In genomic region chr7:148905093-148905666, GRCh38 we compare ENCODE assay signal across 19 cellular contexts. TPM values are rescaled to one million over a fixed set of nuclear protein-coding genes. Genes with fewer than 3 reads are reported as not detected.
DNase-seq lines count a peak whose midpoint lies in the region; ATAC-seq and TF ChIP-seq lines count a peak whose summit lies in the region.
"Had no signal": no experiment of that assay in that cellular context is flagged by ENCODE, and none has a peak within 500 bp of the region (broad histone marks: within the 10 kb centered on the region; RNA-seq: fewer than 3 reads in every experiment).

No MANE protein-coding gene starts in this region.

- H3K56ac ChIP-seq in H9 (ENCODE audit: insufficient read length, low read depth, low read length): no peak overlapping the region

- no peaks in the 10 kb centered on the region for H3K9me3 ChIP-seq in H9 (ENCODE audit: control insufficient read depth, low read depth, low read length)
- H3K9me3 ChIP-seq in spleen: no peaks in the 10 kb centered on the region
- H3K9me3 ChIP-seq: BLaER1 had no signal

- peaks cover 29 to 37% of the 10 kb centered on the region in 2 experiments for H3K4me1 Mint-ChIP-seq in H9
- H3K4me1 Mint-ChIP-seq in glutamatergic neuron (ENCODE audit: low read depth, unreplicated experiment): peaks cover 28% of the 10 kb centered on the region
- H3K4me1 Mint-ChIP-seq in stimulated activated effector memory CD8-positive, alpha-beta T cell treated with anti-CD3 and anti-CD28 coated beads, Interleukin-12 subunit alpha, Interleukin-12 subunit beta, amount 100 ng/mL, for 72 hours: no peaks in the 10 kb centered on the region

- no peak overlapping the region for H2BK12ac ChIP-seq in H9 (ENCODE audit: insufficient read length, low read depth, low read length)

- no peaks in the 10 kb centered on the region for H3K23me2 ChIP-seq in H9 (ENCODE audit: insufficient read length, low read depth, low read length, poor library complexity, severe bottlenecking)

- H3K79me1 ChIP-seq in H9 (ENCODE audit: insufficient read depth, low read depth, low read length, poor library complexity, severe bottlenecking): no peaks in the 10 kb centered on the region

- no peaks in the 10 kb centered on the region for H3K79me2 ChIP-seq in H9 (ENCODE audit: insufficient read depth, low read length)

- no peak overlapping the region for H3K14ac ChIP-seq in H9 (ENCODE audit: insufficient read depth, low read length)

- no peak overlapping the region for H3K18ac ChIP-seq in H9 (ENCODE audit: insufficient read length, low read depth, low read length)

- TF ChIP-seq POLR2A in spleen (IDR thresholded peaks at IDR 0.05): no peak

- H3K27ac ChIP-seq in H9 (ENCODE audit: insufficient read length, low read depth, low read length) (no peak overlapping the region), spleen (no peak overlapping the region), substantia nigra (ENCODE audit: low read depth, low read length, poor library complexity, severe bottlenecking) (no peak overlapping the region)
- H3K27ac ChIP-seq: BLaER1 had no signal

- H3K27me3 ChIP-seq in H9 (ENCODE audit: insufficient read depth, low read length) (no peaks in the 10 kb centered on the region), spleen (replicated peaks in 1 of 7) (peaks cover 0 to 26% (median 0%) of the 10 kb centered on the region in 7 donors)
- H3K27me3 ChIP-seq: BLaER1 had no signal

- H3K36me3 Mint-ChIP-seq in H9 (ENCODE audit: insufficient read depth in 1 of 3, low read depth in 3 of 3): no peaks in the 10 kb centered on the region; a peak in 1 of 7 replicates
- no peaks in the 10 kb centered on the region for H3K36me3 Mint-ChIP-seq in glutamatergic neuron (ENCODE audit: unreplicated experiment)
- H3K36me3 Mint-ChIP-seq in stimulated activated effector memory CD8-positive, alpha-beta T cell treated with anti-CD3 and anti-CD28 coated beads, Interleukin-12 subunit alpha, Interleukin-12 subunit beta, amount 100 ng/mL, for 72 hours: no peaks in the 10 kb centered on the region

- H3K9ac ChIP-seq in H9 (ENCODE audit: extremely low read depth, insufficient read length, low read length): no peak overlapping the region
- H3K9ac ChIP-seq: BLaER1 had no signal

- H3K4me3 Mint-ChIP-seq in H9 (no peak overlapping the region), glutamatergic neuron (ENCODE audit: unreplicated experiment) (peak overlapping the region; percentile 13)
- H3K4me3 Mint-ChIP-seq in stimulated activated effector memory CD8-positive, alpha-beta T cell treated with anti-CD3 and anti-CD28 coated beads, Interleukin-12 subunit alpha, Interleukin-12 subunit beta, amount 100 ng/mL, for 72 hours: no peak overlapping the region
- H3K4me3 Mint-ChIP-seq: activated CD8-positive, alpha-beta T cell treated with anti-CD3 and anti-CD28 coated beads for 36 hours; activated T-helper 17 cell treated with anti-CD3 and anti-CD28 coated beads, Interleukin-2, amount 50 U/mL, for 72 hours; stimulated activated naive CD8-positive, alpha-beta T cell treated with anti-CD3 and anti-CD28 coated beads, Interleukin-15, amount 100 ng/mL, for 72 hours; T-helper 1 cell treated with Interleukin-12 subunit alpha and Interleukin-12 subunit beta and Interleukin-4 antibody, amounts not matched to agents 30 μg/mL and 1 μg/mL, for 36 hours had no signal

- ATAC-seq in stimulated activated effector memory CD8-positive, alpha-beta T cell treated with anti-CD3 and anti-CD28 coated beads, Interleukin-12 subunit alpha, Interleukin-12 subunit beta, amount 100 ng/mL, for 72 hours: no peak
- ATAC-seq: activated CD8-positive, alpha-beta T cell treated with anti-CD3 and anti-CD28 coated beads for 36 hours; activated T-helper 17 cell treated with anti-CD3 and anti-CD28 coated beads, Interleukin-2, amount 50 U/mL, for 72 hours; stimulated activated naive CD8-positive, alpha-beta T cell treated with anti-CD3 and anti-CD28 coated beads, Interleukin-15, amount 100 ng/mL, for 72 hours had no signal

- H2BK20ac ChIP-seq in H9 (ENCODE audit: low read depth, low read length, poor library complexity, severe bottlenecking): no peak overlapping the region

- TF ChIP-seq CTCF in H9 (conservative IDR thresholded peaks at IDR 0.05) (no peak), glutamatergic neuron (IDR thresholded peaks at IDR 0.05; ENCODE audit: partially characterized antibody, unreplicated experiment) (no peak), spleen (IDR thresholded peaks at IDR 0.05 in 8 of 11, conservative IDR thresholded peaks at IDR 0.05 in 3 of 11) (no peak)

- no peak overlapping the region for H4K91ac ChIP-seq in H9 (ENCODE audit: insufficient read length, low read depth, low read length)

- no peaks in the 10 kb centered on the region for H3K36me3 ChIP-seq in spleen
- H3K36me3 ChIP-seq: BLaER1 had no signal

- no peak overlapping the region for H3K4me3 ChIP-seq in spleen
- H3K4me3 ChIP-seq: BLaER1 had no signal

- H3K4me1 ChIP-seq in H9 (ENCODE audit: insufficient read depth, low read length) (no peaks in the 10 kb centered on the region), spleen (no peaks in the 10 kb centered on the region)
- H3K4me1 ChIP-seq: BLaER1 had no signal

- H2BK15ac ChIP-seq in H9 (ENCODE audit: low read depth, low read length): no peak overlapping the region

- H4K20me1 ChIP-seq in H9 (ENCODE audit: control insufficient read depth, insufficient read depth, insufficient read length): no peaks in the 10 kb centered on the region
- H4K20me1 ChIP-seq: BLaER1 had no signal

- no peak overlapping the region for H3K23ac ChIP-seq in H9 (ENCODE audit: insufficient read length, low read depth, low read length)

- peak; percentile 32 for DNase-seq in EH (ENCODE audit: low read depth)
- peak; percentile 66 for DNase-seq in H9
- peak; percentile 96 for DNase-seq in NCI-H69 (lab: John Stamatoyannopoulos, UW)
- DNase-seq in glutamatergic neuron: peak; percentile 55
- DNase-seq in activated T-cell treated with anti-CD3 and anti-CD28 coated beads, Interleukin-2, amount 50 U/mL, for 1 hour: no peak
- DNase-seq in stimulated activated effector memory CD8-positive, alpha-beta T cell treated with anti-CD3 and anti-CD28 coated beads, Interleukin-12 subunit alpha, Interleukin-12 subunit beta, amount 100 ng/mL, for 72 hours (ENCODE audit: low spot score in 2 of 2): no peak
- no peak for DNase-seq in spleen
- DNase-seq in substantia nigra (lab: John Stamatoyannopoulos, UW): no peak
- DNase-seq: activated CD8-positive, alpha-beta T cell treated with anti-CD3 and anti-CD28 coated beads for 36 hours; amniotic stem cell; DMS79; foreskin melanocyte; NCI-H1048; NCI-H774; stimulated activated naive CD8-positive, alpha-beta T cell treated with anti-CD3 and anti-CD28 coated beads, Interleukin-15, amount 100 ng/mL, for 72 hours had no signal

- H3K27ac Mint-ChIP-seq in H9 (no peak overlapping the region), glutamatergic neuron (ENCODE audit: unreplicated experiment) (peak overlapping the region; percentile 87)
- H3K27ac Mint-ChIP-seq in stimulated activated effector memory CD8-positive, alpha-beta T cell treated with anti-CD3 and anti-CD28 coated beads, Interleukin-12 subunit alpha, Interleukin-12 subunit beta, amount 100 ng/mL, for 72 hours: no peak overlapping the region
- H3K27ac Mint-ChIP-seq: activated CD8-positive, alpha-beta T cell treated with anti-CD3 and anti-CD28 coated beads for 36 hours; activated T-helper 17 cell treated with anti-CD3 and anti-CD28 coated beads, Interleukin-2, amount 50 U/mL, for 72 hours; progenitor cell of endocrine pancreas; stimulated activated naive CD8-positive, alpha-beta T cell treated with anti-CD3 and anti-CD28 coated beads, Interleukin-15, amount 100 ng/mL, for 72 hours; T-helper 1 cell treated with Interleukin-12 subunit alpha and Interleukin-12 subunit beta and Interleukin-4 antibody, amounts not matched to agents 30 μg/mL and 1 μg/mL, for 36 hours had no signal

- no peak overlapping the region for H3K4ac ChIP-seq in H9 (ENCODE audit: low read depth, low read length)

- intact Hi-C loops in spleen (cut with DNase I; ENCODE audit: low total_unique reads): no loop called here

- peak overlapping the region; percentile 91 for H2AFZ ChIP-seq in H9 (ENCODE audit: low read length)

- WGBS in H9 (ENCODE audit: extremely low coverage, insufficient read length, low lambda C conversion rate): no CpG with 5 or more reads among the region's 6 CpGs
- WGBS in spleen, 5 donors: 46 to 64% (median 59%) methylated on average over 5 to 6 of the region's 6 CpGs

- no peak overlapping the region for H2AK5ac ChIP-seq in H9 (ENCODE audit: insufficient read length, low read length)

- no peak overlapping the region for H3K4me2 ChIP-seq in H9 (ENCODE audit: insufficient read depth, insufficient read length, low read length)
- H3K4me2 ChIP-seq: BLaER1 had no signal

- no peak overlapping the region for H2BK5ac ChIP-seq in H9 (ENCODE audit: insufficient read length, low read length)

- H4K5ac ChIP-seq in H9 (ENCODE audit: insufficient read length, low read depth, low read length): no peak overlapping the region

- H3T11ph ChIP-seq in H9 (ENCODE audit: low read length): no peak overlapping the region

- H3K9me3 Mint-ChIP-seq in H9 (no peaks in the 10 kb centered on the region), glutamatergic neuron (ENCODE audit: unreplicated experiment) (peaks cover 3% of the 10 kb centered on the region)
- no peaks in the 10 kb centered on the region for H3K9me3 Mint-ChIP-seq in stimulated activated effector memory CD8-positive, alpha-beta T cell treated with anti-CD3 and anti-CD28 coated beads, Interleukin-12 subunit alpha, Interleukin-12 subunit beta, amount 100 ng/mL, for 72 hours
- H3K9me3 Mint-ChIP-seq: activated CD8-positive, alpha-beta T cell treated with anti-CD3 and anti-CD28 coated beads for 36 hours; activated T-helper 17 cell treated with anti-CD3 and anti-CD28 coated beads, Interleukin-2, amount 50 U/mL, for 72 hours; stimulated activated naive CD8-positive, alpha-beta T cell treated with anti-CD3 and anti-CD28 coated beads, Interleukin-15, amount 100 ng/mL, for 72 hours; T-helper 1 cell treated with Interleukin-12 subunit alpha and Interleukin-12 subunit beta and Interleukin-4 antibody, amounts not matched to agents 30 μg/mL and 1 μg/mL, for 36 hours had no signal

- no peak overlapping the region for H4K8ac ChIP-seq in H9 (replicated peaks; ENCODE audit: insufficient read length, low read depth, low read length)

- H2BK120ac ChIP-seq in H9 (ENCODE audit: low read depth, low read length, poor library complexity, severe bottlenecking): no peak overlapping the region

- H3K27me3 Mint-ChIP-seq in H9 (ENCODE audit: low read depth) (no peaks in the 10 kb centered on the region), glutamatergic neuron (ENCODE audit: unreplicated experiment) (peaks cover 3% of the 10 kb centered on the region)
- H3K27me3 Mint-ChIP-seq: activated CD8-positive, alpha-beta T cell treated with anti-CD3 and anti-CD28 coated beads for 36 hours; stimulated activated naive CD8-positive, alpha-beta T cell treated with anti-CD3 and anti-CD28 coated beads, Interleukin-15, amount 100 ng/mL, for 72 hours had no signal

RNA-seq across cellular contexts. Expression of gene EZH2, which starts 21.1 kb away (rescaled TPM):
- 39.4 and 41.3 TPM in 2 replicates for total RNA-seq in H9 (2021)
- 314 TPM for total RNA-seq in glutamatergic neuron (ENCODE audit: unreplicated experiment)
- 10 to 100 TPM in 3 of 7 donors, 1 to 10 TPM in 4; 6.0 to 14.5 (median 9.8) TPM for total RNA-seq in spleen
- 1 to 10 TPM; 5.0 to 7.1 (median 5.7) TPM for polyA plus RNA-seq in spleen

Comparison
In these comparisons a context has a peak if more than half of its experiments do, and no peak if none do; other contexts are left out.
1. DNase-seq: peak in EH (single experiment), H9 (single experiment), NCI-H69 (single experiment) and glutamatergic neuron (single experiment); none in activated T-cell treated with anti-CD3 and anti-CD28 coated beads, Interleukin-2, amount 50 U/mL, for 1 hour (single experiment), stimulated activated effector memory CD8-positive, alpha-beta T cell treated with anti-CD3 and anti-CD28 coated beads, Interleukin-12 subunit alpha, Interleukin-12 subunit beta, amount 100 ng/mL, for 72 hours (0 of 2), spleen (single experiment) and substantia nigra (0 of 49).